Comparison of ENCODE assay signal across 8 cellular contexts in genomic region chr10:17685227-17685840, GRCh38. TPM values are rescaled to one million over a fixed set of nuclear protein-coding genes. Genes with fewer than 3 reads are reported as not detected.
DNase-seq lines count a peak whose midpoint lies in the region; ATAC-seq, FAIRE-seq and TF ChIP-seq lines count a peak whose summit lies in the region.

No MANE protein-coding gene starts in this region.

- TF ChIP-seq POLR2A in GM12892 (IDR thresholded peaks at IDR 0.05; ENCODE audit: low read depth, low read length) = no peak

- intact Hi-C loops in head of caudate nucleus (cut with DNase I) = no loop called here

- DNase-seq in GM12892 (ENCODE audit: insufficient read length) (no peak), GM20000 (ENCODE audit: low spot score) (peak; percentile 18), HTR-8/SVneo (ENCODE audit: insufficient read length, low spot score) (no peak), Kasumi-1 (lab: John Stamatoyannopoulos, UW) (no peak), head of caudate nucleus (no peak)
- no peak for DNase-seq in effector CD4-positive, alpha-beta T cell

- peaks cover 5% of the 10 kb centered on the region for H3K36me3 Mint-ChIP-seq in activated naive CD8-positive, alpha-beta T cell

- H3K27me3 Mint-ChIP-seq in activated naive CD8-positive, alpha-beta T cell = no peaks in the 10 kb centered on the region

- TF ChIP-seq CTCF in GM20000 (IDR thresholded peaks at IDR 0.05; ENCODE audit: extremely low read depth, missing control alignments) = no peak

- no peak overlapping the region for H3K27ac Mint-ChIP-seq in activated naive CD8-positive, alpha-beta T cell

- H3K4me3 Mint-ChIP-seq in activated naive CD8-positive, alpha-beta T cell = peak overlapping the region; percentile 2

- FAIRE-seq in GM12892 (lab: Jason Lieb, UNC) (peak; percentile 92), HTR-8/SVneo (lab: Jason Lieb, UNC) (no peak)

- H3K9me3 Mint-ChIP-seq in activated naive CD8-positive, alpha-beta T cell (ENCODE audit: low read depth) = no peaks in the 10 kb centered on the region

- H3K4me1 Mint-ChIP-seq in activated naive CD8-positive, alpha-beta T cell (ENCODE audit: low read depth) = peaks cover 43% of the 10 kb centered on the region

- peak; percentile 51 for ATAC-seq in HG03139 (IDR thresholded peaks at IDR 0.05; ENCODE audit: unreplicated experiment)

RNA-seq across cellular contexts. Expression of gene STAM, which starts 41.4 kb away (rescaled TPM):
- polyA plus RNA-seq in GM12892 (2012; ENCODE audit: missing spikeins) = 10.5 TPM
